10 cellular contexts compared by ENCODE assay signal in genomic region chr3:27171113-27171512, GRCh38.
DNase-seq lines count a peak whose midpoint lies in the region; ATAC-seq lines count a peak whose summit lies in the region.
"Had no signal": no experiment of that assay in that cellular context is flagged by ENCODE, and none has a peak within 500 bp of the region (broad histone marks: within the 10 kb centered on the region; RNA-seq: fewer than 3 reads in every experiment).

No MANE protein-coding gene starts in this region.

- peak; percentile 10 for DNase-seq in germinal center (ENCODE audit: low spot score)
- DNase-seq in activated CD8-positive, alpha-beta memory T cell treated with anti-CD3 and anti-CD28 coated beads, Interleukin-2, amount 50 U/mL, for 48 hours: no peak
- DNase-seq in dermis blood vessel endothelial cell: no peak
- DNase-seq in NCI-H526 (lab: John Stamatoyannopoulos, UW): no peak
- DNase-seq: adrenal gland, NCI-H446 had no signal

- ATAC-seq in GM18873 (IDR thresholded peaks at IDR 0.05; ENCODE audit: low FRiP score, unreplicated experiment) (peak; percentile 47), GM21825 (IDR thresholded peaks at IDR 0.05; ENCODE audit: unreplicated experiment) (peak; percentile 86), HG03520 (IDR thresholded peaks at IDR 0.05; ENCODE audit: unreplicated experiment) (peak; percentile 98), HG02642 (IDR thresholded peaks at IDR 0.05; ENCODE audit: poor library complexity, unreplicated experiment) (no peak)
